16 cellular contexts compared by ENCODE assay signal in genomic region chr22:47053013-47053864, GRCh38.
A peak's percentile ranks its signal among the peaks of the same experiment; 100 is the strongest.
DNase-seq lines count a peak whose midpoint lies in the region; ATAC-seq and TF ChIP-seq lines count a peak whose summit lies in the region.
"Had no signal": no experiment of that assay in that cellular context is flagged by ENCODE, and none has a peak within 500 bp of the region (broad histone marks: within the 10 kb centered on the region; RNA-seq: fewer than 3 reads in every experiment).

No MANE protein-coding gene starts in this region.

- H3K27ac Mint-ChIP-seq in H9 = peak overlapping the region; percentile 61 to 87 (median 83); a peak in 5 of 7 replicates
- H3K27ac Mint-ChIP-seq in activated naive CD8-positive, alpha-beta T cell treated with anti-CD3 and anti-CD28 coated beads, Interleukin-2, amount 10 ng/mL, durations not matched to agents 7 days and 5 days = peak overlapping the region; percentile 83
- H3K27ac Mint-ChIP-seq: activated T-helper 17 cell treated with anti-CD3 and anti-CD28 coated beads, Interleukin-2, amount 50 U/mL, for 72 hours; progenitor cell of endocrine pancreas had no signal

- H3T11ph ChIP-seq in H9 (ENCODE audit: low read length) = no peak overlapping the region

- no peak overlapping the region for H4K8ac ChIP-seq in H9 (replicated peaks; ENCODE audit: insufficient read length, low read depth, low read length)

- no peak overlapping the region for H3K4me2 ChIP-seq in H9 (ENCODE audit: insufficient read depth, insufficient read length, low read length)
- H3K4me2 ChIP-seq: BLaER1 had no signal

- H3K27ac ChIP-seq in H9 (ENCODE audit: insufficient read length, low read depth, low read length) (no peak overlapping the region), mesodermal cell (ENCODE audit: low read depth, low read length, severe bottlenecking) (peak overlapping the region; percentile 71)
- H3K27ac ChIP-seq: BLaER1, tibial artery had no signal

- no peak overlapping the region for H4K91ac ChIP-seq in H9 (ENCODE audit: insufficient read length, low read depth, low read length)

- H3K4ac ChIP-seq in H9 (ENCODE audit: low read depth, low read length) = no peak overlapping the region

- H3K18ac ChIP-seq in H9 (ENCODE audit: insufficient read length, low read depth, low read length) = no peak overlapping the region

- ATAC-seq in activated naive CD8-positive, alpha-beta T cell treated with anti-CD3 and anti-CD28 coated beads, Interleukin-2, amount 10 ng/mL, durations not matched to agents 7 days and 5 days (ENCODE audit: low read depth) = peak; percentile 46
- no peak for ATAC-seq in GM19455 (IDR thresholded peaks at IDR 0.05; ENCODE audit: unreplicated experiment)
- ATAC-seq in GM21529 (IDR thresholded peaks at IDR 0.05; ENCODE audit: unreplicated experiment) = no peak
- ATAC-seq: activated T-helper 17 cell treated with anti-CD3 and anti-CD28 coated beads, Interleukin-2, amount 50 U/mL, for 72 hours; T-helper 17 cell had no signal

- no peaks in the 10 kb centered on the region for H3K9me3 ChIP-seq in H9 (ENCODE audit: control insufficient read depth, low read depth, low read length)
- H3K9me3 ChIP-seq in mesodermal cell (ENCODE audit: control insufficient read depth, low read length) = no peaks in the 10 kb centered on the region
- H3K9me3 ChIP-seq: BLaER1, tibial artery had no signal

- H3K4me3 Mint-ChIP-seq in H9 = no peak overlapping the region
- H3K4me3 Mint-ChIP-seq in activated naive CD8-positive, alpha-beta T cell treated with anti-CD3 and anti-CD28 coated beads, Interleukin-2, amount 10 ng/mL, durations not matched to agents 7 days and 5 days = peak overlapping the region; percentile 22
- H3K4me3 Mint-ChIP-seq: activated T-helper 17 cell treated with anti-CD3 and anti-CD28 coated beads, Interleukin-2, amount 50 U/mL, for 72 hours; T-helper 17 cell had no signal

- H3K36me3 ChIP-seq in mesodermal cell (ENCODE audit: control insufficient read depth, insufficient read depth, low read length) = no peaks in the 10 kb centered on the region

- no peak overlapping the region for H3K9ac ChIP-seq in H9 (ENCODE audit: extremely low read depth, insufficient read length, low read length)
- H3K9ac ChIP-seq: BLaER1 had no signal

- H3K14ac ChIP-seq in H9 (ENCODE audit: insufficient read depth, low read length) = no peak overlapping the region; the same call in 1 of the 2 replicates

- H3K4me1 ChIP-seq in H9 (ENCODE audit: insufficient read depth, low read length) (no peaks in the 10 kb centered on the region), mesodermal cell (ENCODE audit: control insufficient read depth, insufficient read depth, low read length, poor library complexity, severe bottlenecking) (peaks cover 6% of the 10 kb centered on the region)
- H3K4me1 ChIP-seq: tibial artery had no signal

- no peaks in the 10 kb centered on the region for H3K9me3 Mint-ChIP-seq in H9
- no peaks in the 10 kb centered on the region for H3K9me3 Mint-ChIP-seq in activated naive CD8-positive, alpha-beta T cell treated with anti-CD3 and anti-CD28 coated beads, Interleukin-2, amount 10 ng/mL, durations not matched to agents 7 days and 5 days
- H3K9me3 Mint-ChIP-seq: activated T-helper 17 cell treated with anti-CD3 and anti-CD28 coated beads, Interleukin-2, amount 50 U/mL, for 72 hours had no signal

- no peak overlapping the region for H2AFZ ChIP-seq in H9 (ENCODE audit: low read length)

- H2AK5ac ChIP-seq in H9 (ENCODE audit: insufficient read length, low read length) = no peak overlapping the region

- no peak overlapping the region for H2BK120ac ChIP-seq in H9 (ENCODE audit: low read depth, low read length, poor library complexity, severe bottlenecking)

- no peaks in the 10 kb centered on the region; the same call in 1 of the 2 replicates for H3K27me3 Mint-ChIP-seq in H9 (ENCODE audit: low read depth)
- H3K27me3 Mint-ChIP-seq in activated naive CD8-positive, alpha-beta T cell treated with anti-CD3 and anti-CD28 coated beads, Interleukin-2, amount 10 ng/mL, durations not matched to agents 7 days and 5 days = no peaks in the 10 kb centered on the region
- H3K27me3 Mint-ChIP-seq: activated T-helper 17 cell treated with anti-CD3 and anti-CD28 coated beads, Interleukin-2, amount 50 U/mL, for 72 hours; progenitor cell of endocrine pancreas; T-helper 17 cell had no signal

- TF ChIP-seq CTCF in H9 (conservative IDR thresholded peaks at IDR 0.05) = no peak

- no peaks in the 10 kb centered on the region for H3K27me3 ChIP-seq in H9 (ENCODE audit: insufficient read depth, low read length)
- H3K27me3 ChIP-seq: BLaER1, tibial artery had no signal

- no peak overlapping the region for H4K5ac ChIP-seq in H9 (ENCODE audit: insufficient read length, low read depth, low read length)

- H2BK15ac ChIP-seq in H9 (ENCODE audit: low read depth, low read length) = no peak overlapping the region

- POLR2A ChIA-PET in activated naive CD8-positive, alpha-beta T cell treated with anti-CD3 and anti-CD28 coated beads, Interleukin-2, amount 10 ng/mL, durations not matched to agents 7 days and 5 days (lab: Charles Lee) = no interaction called here

- H3K36me3 Mint-ChIP-seq in H9 (ENCODE audit: insufficient read depth in 1 of 3, low read depth in 3 of 3) = peaks cover 0 to 6% (median 2%) of the 10 kb centered on the region in 3 experiments; a peak in 2 of 7 replicates
- peaks cover 1% of the 10 kb centered on the region for H3K36me3 Mint-ChIP-seq in activated naive CD8-positive, alpha-beta T cell treated with anti-CD3 and anti-CD28 coated beads, Interleukin-2, amount 10 ng/mL, durations not matched to agents 7 days and 5 days

- no CpG with 5 or more reads among the region's 20 CpGs for WGBS in H9 (ENCODE audit: extremely low coverage, insufficient read length, low lambda C conversion rate)
- WGBS in mesodermal cell (ENCODE audit: insufficient coverage in 2 of 2), 2 experiments = 88 to 95% methylated on average over 16 to 18 of the region's 20 CpGs

- H3K79me1 ChIP-seq in H9 (ENCODE audit: insufficient read depth, low read depth, low read length, poor library complexity, severe bottlenecking) = no peaks in the 10 kb centered on the region

- H2BK5ac ChIP-seq in H9 (ENCODE audit: insufficient read length, low read length) = no peak overlapping the region

- H4K20me1 ChIP-seq in H9 (ENCODE audit: control insufficient read depth, insufficient read depth, insufficient read length) = no peaks in the 10 kb centered on the region

- H3K23ac ChIP-seq in H9 (ENCODE audit: insufficient read length, low read depth, low read length) = no peak overlapping the region

- no peak overlapping the region for H3K4me3 ChIP-seq in mesodermal cell (ENCODE audit: extremely low read depth, insufficient read depth, low read length, poor library complexity, severe bottlenecking)
- H3K4me3 ChIP-seq: BLaER1, tibial artery had no signal

- peaks cover 5 to 26% of the 10 kb centered on the region in 2 experiments for H3K4me1 Mint-ChIP-seq in H9
- peaks cover 13% of the 10 kb centered on the region for H3K4me1 Mint-ChIP-seq in activated naive CD8-positive, alpha-beta T cell treated with anti-CD3 and anti-CD28 coated beads, Interleukin-2, amount 10 ng/mL, durations not matched to agents 7 days and 5 days

- H3K79me2 ChIP-seq in H9 (ENCODE audit: insufficient read depth, low read length) = no peaks in the 10 kb centered on the region

- no peak overlapping the region for H2BK20ac ChIP-seq in H9 (ENCODE audit: low read depth, low read length, poor library complexity, severe bottlenecking)

- no peaks in the 10 kb centered on the region for H3K23me2 ChIP-seq in H9 (ENCODE audit: insufficient read length, low read depth, low read length, poor library complexity, severe bottlenecking)

- DNase-seq in A172 (ENCODE audit: low spot score) = peak; percentile 58
- DNase-seq in H9 = no peak
- no peak for DNase-seq in activated naive CD8-positive, alpha-beta T cell treated with anti-CD3 and anti-CD28 coated beads, Interleukin-2, amount 10 ng/mL, durations not matched to agents 7 days and 5 days
- DNase-seq in epidermal melanocyte (ENCODE audit: insufficient read length, low spot score) = no peak
- no peak for DNase-seq in GM19240 (ENCODE audit: insufficient read length, low spot score)
- DNase-seq: activated CD4-positive, alpha-beta T cell treated with anti-CD3 and anti-CD28 coated beads for 48 hours; DMS79 treated with DMSO at 0.1 percent for 48 hours; NCI-H1092; T-helper 17 cell; tibial artery had no signal

- H2BK12ac ChIP-seq in H9 (ENCODE audit: insufficient read length, low read depth, low read length) = no peak overlapping the region

- H3K56ac ChIP-seq in H9 (ENCODE audit: insufficient read length, low read depth, low read length) = no peak overlapping the region
